In the genomic region with DNA sequence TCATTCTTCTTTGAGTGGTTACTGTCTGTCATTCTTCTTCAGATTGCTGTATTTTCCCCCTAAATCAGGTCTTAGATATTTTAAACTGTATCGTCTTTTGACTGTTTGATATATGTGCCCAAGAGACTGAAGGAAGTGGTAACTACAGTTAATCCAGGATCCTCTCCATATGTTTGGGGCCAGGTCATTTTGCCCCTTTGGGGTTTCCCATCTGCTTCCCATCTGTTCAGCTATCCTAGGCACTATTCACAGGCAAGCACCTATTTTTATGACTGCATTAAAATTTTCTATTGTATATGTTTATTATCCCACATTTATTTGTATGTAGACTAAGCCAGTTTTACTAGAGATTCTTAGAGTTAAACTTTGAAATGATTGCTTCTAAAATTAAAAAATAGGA, we compare ENCODE assay signal across 25 cellular contexts.
DNase-seq lines count a peak whose midpoint lies in the region; ATAC-seq, FAIRE-seq and TF ChIP-seq lines count a peak whose summit lies in the region.
"Had no signal": no experiment of that assay in that cellular context is flagged by ENCODE, and none has a peak within 500 bp of the region (broad histone marks: within the 10 kb centered on the region; RNA-seq: fewer than 3 reads in every experiment).

No MANE protein-coding gene starts in this region.

- CTCF ChIA-PET in HepG2 (lab: Yijun Ruan, JAX; ENCODE audit: low intra/inter-chr PET ratio, low total read pairs) = no interaction called here

- TF ChIP-seq RAD21 in HepG2 (CRISPR knock-in tag; IDR thresholded peaks at IDR 0.05) = no peak

- H3K36me3 ChIP-seq in WERI-Rb-1 (peaks cover 14% of the 10 kb centered on the region), HepG2 (replicated peaks in 1 of 2; ENCODE audit: control insufficient read depth in 1 of 2, insufficient read depth in 2 of 2, low read length in 2 of 2) (peaks cover 2 to 3% of the 10 kb centered on the region in 2 experiments; a peak in 2 of 5 replicates)
- H3K36me3 ChIP-seq: BLaER1 had no signal

- no peak overlapping the region for H3K27ac Mint-ChIP-seq in progenitor cell of endocrine pancreas
- H3K27ac Mint-ChIP-seq: CD4-positive, CD25-positive, alpha-beta regulatory T cell had no signal

- H3K27ac ChIP-seq in WERI-Rb-1 (peak overlapping the region; percentile 35), HepG2 (ENCODE audit: extremely low read length, insufficient read depth, low read length) (no peak overlapping the region)
- H3K27ac ChIP-seq: BLaER1 had no signal

- no peak overlapping the region for H2AFZ ChIP-seq in HepG2 (ENCODE audit: low read length)

- no peak overlapping the region for H3K4me3 Mint-ChIP-seq in progenitor cell of endocrine pancreas (ENCODE audit: low read depth)
- H3K4me3 Mint-ChIP-seq: CD4-positive, CD25-positive, alpha-beta regulatory T cell had no signal

- no peak overlapping the region for H3K4me2 ChIP-seq in HepG2 (ENCODE audit: low read depth, low read length)
- H3K4me2 ChIP-seq: BLaER1 had no signal

- 100% methylated on average over 1 of the region's 1 CpG for WGBS in HepG2 (ENCODE audit: low lambda C conversion rate)

- peak; percentile 23 for DNase-seq in D341Med (ENCODE audit: low spot score)
- DNase-seq in G401 (ENCODE audit: low spot score) = peak; percentile 64
- peak; percentile 83 to 88 for DNase-seq in NCI-H524 (lab: John Stamatoyannopoulos, UW)
- peak; percentile 45 for DNase-seq in WERI-Rb-1
- DNase-seq in NCI-H1436 (lab: John Stamatoyannopoulos, UW) = no peak
- no peak for DNase-seq in HepG2 (ENCODE audit: low spot score)
- no peak for DNase-seq in progenitor cell of endocrine pancreas (ENCODE audit: low spot score, unreplicated experiment)
- DNase-seq: CD4-positive, CD25-positive, alpha-beta regulatory T cell; DMS79; EL; GF-D8; GOT3; Karpas-422; NCI-H1092; NCI-H1417 treated with DMSO at 0.1 percent for 48 hours; NCI-H2029; NCI-H226; NCI-H510A; NCI-H774; SHP77 treated with DMSO at 0.1 percent for 48 hours had no signal

- H3K27me3 Mint-ChIP-seq in progenitor cell of endocrine pancreas = no peaks in the 10 kb centered on the region
- H3K27me3 Mint-ChIP-seq: CD4-positive, CD25-positive, alpha-beta regulatory T cell had no signal

- H3K9ac ChIP-seq in HepG2 (ENCODE audit: insufficient read depth, low read depth, low read length) = no peak overlapping the region
- H3K9ac ChIP-seq: BLaER1 had no signal

- peaks cover 19% of the 10 kb centered on the region for H3K4me1 ChIP-seq in HepG2 (ENCODE audit: insufficient read depth, low read length)
- H3K4me1 ChIP-seq: BLaER1 had no signal

- TF ChIP-seq EP300 in HepG2 (IDR thresholded peaks at IDR 0.05; ENCODE audit: low read depth in 2 of 2, low read length in 2 of 2) (no peak), HepG2 (CRISPR knock-in tag; IDR thresholded peaks at IDR 0.05; ENCODE audit: borderline replicate concordance) (no peak)

- intact Hi-C loops in HepG2 (cut with micrococcal nuclease; ENCODE audit: unreplicated experiment) = no loop called here

- ATAC-seq in HepG2 = no peak
- no peak for ATAC-seq in GM19395 (IDR thresholded peaks at IDR 0.05; ENCODE audit: unreplicated experiment)
- ATAC-seq: HCT116, Panc1 had no signal

- H3K27me3 ChIP-seq in WERI-Rb-1 (ENCODE audit: insufficient read depth, low read depth, severe bottlenecking) (no peaks in the 10 kb centered on the region), HepG2 (ENCODE audit: control insufficient read depth in 1 of 2, insufficient read depth in 2 of 2, low read length in 2 of 2) (no peaks in the 10 kb centered on the region)
- H3K27me3 ChIP-seq: BLaER1 had no signal

- H3K4me3 ChIP-seq in WERI-Rb-1 (ENCODE audit: low read depth, low read length) = no peak overlapping the region
- H3K4me3 ChIP-seq in HepG2 (replicated peaks in 1 of 3; ENCODE audit: insufficient read depth in 1 of 3, low read depth in 2 of 3, low read length in 3 of 3) = no peak overlapping the region
- H3K4me3 ChIP-seq: BLaER1 had no signal

- in situ Hi-C loops in G401 (cut with HindIII; ENCODE audit: low sequenced_read_pairs) = no loop called here
- in situ Hi-C loops in HepG2 (cut with HindIII; ENCODE audit: extremely low pct_ligation_motif_present, low pct_unique_long_range_greater_than_20kb) = no loop called here

- no peaks in the 10 kb centered on the region for H3K79me2 ChIP-seq in HepG2 (ENCODE audit: insufficient read depth, low read length)

- H3K4me1 Mint-ChIP-seq in progenitor cell of endocrine pancreas (ENCODE audit: low read depth) = no peaks in the 10 kb centered on the region
- H3K4me1 Mint-ChIP-seq: CD4-positive, CD25-positive, alpha-beta regulatory T cell had no signal

- no peaks in the 10 kb centered on the region for H4K20me1 ChIP-seq in HepG2 (ENCODE audit: insufficient read depth, low read length)
- H4K20me1 ChIP-seq: BLaER1 had no signal

- TF ChIP-seq CTCF in WERI-Rb-1 (IDR thresholded peaks at IDR 0.05; ENCODE audit: low read depth, low read length) (no peak), HepG2 (CRISPR knock-in tag; IDR thresholded peaks at IDR 0.05) (no peak), progenitor cell of endocrine pancreas (IDR thresholded peaks at IDR 0.05; ENCODE audit: unreplicated experiment) (no peak)

- peaks cover 35% of the 10 kb centered on the region for H3K36me3 Mint-ChIP-seq in progenitor cell of endocrine pancreas (ENCODE audit: insufficient read depth)

- H3K9me3 ChIP-seq in WERI-Rb-1 (ENCODE audit: severe bottlenecking) = peaks cover 16% of the 10 kb centered on the region
- H3K9me3 ChIP-seq in HepG2 (ENCODE audit: low read length) = peaks cover 10% of the 10 kb centered on the region; the same call in 1 of the 2 replicates

- POLR2A ChIA-PET in HepG2 (lab: Yijun Ruan, JAX) = no interaction called here

- peaks cover 9% of the 10 kb centered on the region for H3K9me3 Mint-ChIP-seq in progenitor cell of endocrine pancreas (ENCODE audit: low read depth)

- BruUV-seq in HepG2 (replicated peaks; lab: Mats Ljungman, UMichigan) = no TSS peak

- no peak for FAIRE-seq in HepG2 (lab: Jason Lieb, UNC)
- FAIRE-seq: GM12891 had no signal

- no peak for TF ChIP-seq POLR2A in HepG2 (IDR thresholded peaks at IDR 0.05; ENCODE audit: insufficient read depth in 1 of 2, low read depth in 2 of 2, low read length in 2 of 2)

TF ChIP-seq in HepG2, 621 proteins besides CTCF, POLR2A, EP300 and RAD21:
- TF ChIP-seq ZNF782 (CRISPR knock-in tag; IDR thresholded peaks at IDR 0.05; ENCODE audit: borderline replicate concordance) (no peak), RAD51 (IDR thresholded peaks at IDR 0.05; ENCODE audit: borderline replicate concordance) (no peak), HDAC2 (CRISPR knock-in tag; IDR thresholded peaks at IDR 0.05) (no peak), U2AF1 (optimal IDR thresholded peaks at IDR 0.05; ENCODE audit: low read depth, low read length) (no peak), MAFK (conservative IDR thresholded peaks at IDR 0.05 in 1 of 2, IDR thresholded peaks at IDR 0.05 in 1 of 2; ENCODE audit: low read length in 2 of 2) (no peak), ZNF546 (CRISPR knock-in tag; conservative IDR thresholded peaks at IDR 0.05) (no peak)

Comparison
In these comparisons a context has a peak if more than half of its experiments do, and no peak if none do; other contexts are left out.
1. DNase-seq: peak in D341Med (single experiment), G401 (single experiment), NCI-H524 (2 of 2) and WERI-Rb-1 (single experiment); none in NCI-H1436 (single experiment), HepG2 (single experiment) and progenitor cell of endocrine pancreas (single experiment).